Comparison of ENCODE assay signal across 20 cellular contexts in genomic region chrX:96719161-96719875, GRCh38. TPM values are rescaled to one million over a fixed set of nuclear protein-coding genes. Genes with fewer than 3 reads are reported as not detected.
A peak's percentile ranks its signal among the peaks of the same experiment; 100 is the strongest.
DNase-seq lines count a peak whose midpoint lies in the region; ATAC-seq, FAIRE-seq and TF ChIP-seq lines count a peak whose summit lies in the region.
"Had no signal": no experiment of that assay in that cellular context is flagged by ENCODE, and none has a peak within 500 bp of the region (broad histone marks: within the 10 kb centered on the region; RNA-seq: fewer than 3 reads in every experiment).

No MANE protein-coding gene starts in this region.

- 88% methylated on average over 5 of the region's 5 CpGs for WGBS in A549 (ENCODE audit: missing lambda C conversion rate)

- DNase-seq in A549 (ENCODE audit: low read depth in 1 of 2, low spot score in 1 of 2) (no peak), left lobe of liver (ENCODE audit: low spot score) (no peak)
- DNase-seq in activated naive CD4-positive, alpha-beta T cell treated with Interleukin-2 at 50 U/mL for 16 hours, result no peak
- DNase-seq: 8988T; AML-193; Caco-2; Calu3; CD4-positive, alpha-beta T cell; CD8-positive, alpha-beta T cell; DMS79 treated with DMSO at 0.1 percent for 48 hours; GF-D8 had no signal

- no peak for ATAC-seq in A549
- ATAC-seq in left lobe of liver, result peak; percentile 41
- ATAC-seq in HG03108 (IDR thresholded peaks at IDR 0.05; ENCODE audit: unreplicated experiment), result no peak
- ATAC-seq: CD8-positive, alpha-beta T cell had no signal

- H3K4me1 ChIP-seq in A549, result peaks cover 6% of the 10 kb centered on the region; the same call in 1 of the 3 replicates
- no peaks in the 10 kb centered on the region for H3K4me1 ChIP-seq in HEK293 (ENCODE audit: control insufficient read depth, insufficient read depth, low read length)
- H3K4me1 ChIP-seq: Caco-2 had no signal

- H3K27ac ChIP-seq in A549 (no peak overlapping the region), HEK293 (ENCODE audit: extremely low read depth, low read depth, low read length) (no peak overlapping the region)
- H3K27ac ChIP-seq: BLaER1 treated with 17β-estradiol and CSF1 and Interleukin-3, amounts not matched to agents 10 nM and 100 nM; C4-2B had no signal

- no peak overlapping the region for H3K4me3 ChIP-seq in A549
- no peak overlapping the region for H3K4me3 ChIP-seq in HEK293 (ENCODE audit: low read depth, low read length)
- H3K4me3 ChIP-seq: BLaER1 treated with 17β-estradiol and CSF1 and Interleukin-3, amounts not matched to agents 10 nM and 100 nM had no signal

- TF ChIP-seq CTCF in A549 (IDR thresholded peaks at IDR 0.05), result no peak
- no peak for TF ChIP-seq CTCF in HEK293 (tag by site-specific recombination; IDR thresholded peaks at IDR 0.05)

- CTCF ChIA-PET in A549 (lab: Yijun Ruan, JAX) (no interaction called here), HEK293 (lab: Yijun Ruan, JAX) (interaction anchor here (0.5 kb wide), 1 partner anchor 849 kb away, joined by 3 read pairs; no protein-coding TSS in a partner anchor)

- no peak for TF ChIP-seq RAD21 in A549 (conservative IDR thresholded peaks at IDR 0.05 in 1 of 2, IDR thresholded peaks at IDR 0.05 in 1 of 2)

- no peak for FAIRE-seq in A549 (lab: Jason Lieb, UNC)
- FAIRE-seq: A204.1, D721Med, G401.6, GM12891, GM19239 had no signal

- no peak for TF ChIP-seq POLR2A in A549 (IDR thresholded peaks at IDR 0.05; ENCODE audit: low read length)

- no peaks in the 10 kb centered on the region for H3K36me3 ChIP-seq in HEK293 (ENCODE audit: control insufficient read depth in 2 of 2, insufficient read depth in 1 of 2, low read length in 2 of 2)

- no peak for TF ChIP-seq EP300 in A549 (IDR thresholded peaks at IDR 0.05)

- H3K9me3 ChIP-seq in A549, result no peaks in the 10 kb centered on the region
- H3K9me3 ChIP-seq in HEK293 (ENCODE audit: control insufficient read depth, insufficient read depth, low read depth, low read length), result no peaks in the 10 kb centered on the region
- H3K9me3 ChIP-seq: Caco-2 had no signal

- POLR2A ChIA-PET in A549 (lab: Yijun Ruan, JAX), result no interaction called here
- POLR2A ChIA-PET in HEK293 (lab: Yijun Ruan, JAX), result no interaction called here

- no peak overlapping the region for H3K4me2 ChIP-seq in A549
- H3K4me2 ChIP-seq: BLaER1 treated with 17β-estradiol and CSF1 and Interleukin-3, amounts not matched to agents 10 nM and 100 nM had no signal

TF ChIP-seq in A549, 52 proteins besides CTCF, POLR2A, EP300 and RAD21:
- TF ChIP-seq ZC3H11A (IDR thresholded peaks at IDR 0.05), result no peak
- TF ChIP-seq KDM1A (IDR thresholded peaks at IDR 0.05; ENCODE audit: low read depth), result peak; percentile 78; the same call in 1 of the 2 replicates
- no peak for TF ChIP-seq EHF (CRISPR knock-in tag; IDR thresholded peaks at IDR 0.05)

TF ChIP-seq in HEK293, 187 proteins besides CTCF, POLR2A, EP300 and RAD21:
- TF ChIP-seq ZNF704 (tag by site-specific recombination; IDR thresholded peaks at IDR 0.05) (no peak), SETDB1 (IDR thresholded peaks at IDR 0.05; ENCODE audit: insufficient read length, low read length) (peak; percentile 54)
TF ChIP-seq in HEK293: peak in this region for 1.

RNA-seq across cellular contexts. Expression of gene DIAPH2, which starts 34.7 kb away (rescaled TPM):
- 7.6 and 10.0 TPM in 2 replicates for polyA plus RNA-seq in A549 (2011; rRNA removed)
- 1.1 and 1.2 TPM in 2 replicates for polyA plus RNA-seq in A549 (2012; cell fraction: cytosol; rRNA removed)
- 0.97 and 1.5 TPM in 2 replicates for polyA plus RNA-seq in A549 (2012; cell fraction: nucleus; rRNA removed)
- 3.7 to 4.3 TPM (median 3.9 TPM) in 3 replicates for polyA plus RNA-seq in A549 (2017; fragmentation: RNase III; extraction: RNeasy Plus Mini Kit Qiagen cat#74134 plus additional on column Dnase treatment)
- 9.8 and 10.6 TPM in 2 replicates for polyA minus RNA-seq in A549 (2011; rRNA and poly(A)+ RNA removed)
- 9.4 TPM for total RNA-seq in left lobe of liver
